In genomic region chr13:36766295-36766694, GRCh38 we compare ENCODE assay signal across 20 cellular contexts. TPM values are rescaled to one million over a fixed set of nuclear protein-coding genes. Genes with fewer than 3 reads are reported as not detected.
DNase-seq lines count a peak whose midpoint lies in the region; ATAC-seq and TF ChIP-seq lines count a peak whose summit lies in the region.
"Had no signal": no experiment of that assay in that cellular context is flagged by ENCODE, and none has a peak within 500 bp of the region (broad histone marks: within the 10 kb centered on the region; RNA-seq: fewer than 3 reads in every experiment).

No MANE protein-coding gene starts in this region.

- H3K23ac ChIP-seq in IMR-90 (ENCODE audit: low read depth, low read length): no peak overlapping the region

- no peak overlapping the region for H3K4me2 ChIP-seq in IMR-90 (ENCODE audit: low read depth, low read length)
- H3K4me2 ChIP-seq in mammary epithelial cell (ENCODE audit: insufficient read depth, low read depth, low read length): no peak overlapping the region

- H3K4me1 ChIP-seq in IMR-90 (ENCODE audit: control insufficient read depth, insufficient read depth, low read length): no peaks in the 10 kb centered on the region
- H3K4me1 ChIP-seq in mammary epithelial cell (ENCODE audit: insufficient read depth, low read length): peaks cover 28% of the 10 kb centered on the region
- no peaks in the 10 kb centered on the region for H3K4me1 ChIP-seq in CD8-positive, alpha-beta T cell (ENCODE audit: insufficient read depth, low read length)
- H3K4me1 ChIP-seq in BE2C: peaks cover 10% of the 10 kb centered on the region
- H3K4me1 ChIP-seq: tibial nerve had no signal

- H3K36me3 ChIP-seq in IMR-90 (ENCODE audit: control insufficient read depth, insufficient read depth, low read length) (no peaks in the 10 kb centered on the region), mammary epithelial cell (ENCODE audit: insufficient read depth, low read length) (no peaks in the 10 kb centered on the region), BE2C (no peaks in the 10 kb centered on the region)
- no peaks in the 10 kb centered on the region for H3K36me3 ChIP-seq in CD8-positive, alpha-beta T cell (ENCODE audit: insufficient read depth, low read length)
- H3K36me3 ChIP-seq: tibial nerve had no signal

- H3K4me3 Mint-ChIP-seq in CD8-positive, alpha-beta T cell: no peak overlapping the region
- H3K4me3 Mint-ChIP-seq: activated T-helper 17 cell treated with anti-CD3 and anti-CD28 coated beads, Interleukin-2, amount 50 U/mL, for 72 hours; naive thymus-derived CD4-positive, alpha-beta T cell had no signal

- no peak overlapping the region for H2BK120ac ChIP-seq in IMR-90 (ENCODE audit: low read depth, low read length)

- ATAC-seq in IMR-90 (ENCODE audit: low read depth) (no peak), GM18870 (IDR thresholded peaks at IDR 0.05; ENCODE audit: unreplicated experiment) (no peak)
- no peak for ATAC-seq in CD8-positive, alpha-beta T cell
- ATAC-seq: activated T-helper 17 cell treated with anti-CD3 and anti-CD28 coated beads, Interleukin-2, amount 50 U/mL, for 72 hours; left lobe of liver; naive thymus-derived CD4-positive, alpha-beta T cell; Right ventricle myocardium inferior had no signal

- no peaks in the 10 kb centered on the region for H3K79me2 ChIP-seq in mammary epithelial cell (ENCODE audit: insufficient read depth, low read length)

- H3K27ac ChIP-seq in IMR-90 (ENCODE audit: insufficient read depth, low read length): no peak overlapping the region
- H3K27ac ChIP-seq in mammary epithelial cell (ENCODE audit: insufficient read depth, low read depth, low read length): no peak overlapping the region
- H3K27ac ChIP-seq in CD8-positive, alpha-beta T cell (ENCODE audit: low read depth, low read length): no peak overlapping the region
- H3K27ac ChIP-seq: dorsolateral prefrontal cortex, tibial nerve had no signal

- H4K5ac ChIP-seq in IMR-90 (ENCODE audit: low read depth, low read length): no peak overlapping the region

- TF ChIP-seq POLR2A in IMR-90 (IDR thresholded peaks at IDR 0.05; ENCODE audit: low read depth, low read length): no peak

- H3K27me3 ChIP-seq in IMR-90 (ENCODE audit: control insufficient read depth, insufficient read depth, low read length) (no peaks in the 10 kb centered on the region; the same call in 1 of the 2 replicates), mammary epithelial cell (ENCODE audit: insufficient read depth, low read length) (no peaks in the 10 kb centered on the region), BE2C (peaks cover 4% of the 10 kb centered on the region; the same call in 1 of the 2 replicates)
- H3K27me3 ChIP-seq in CD8-positive, alpha-beta T cell (ENCODE audit: insufficient read depth, low read length): no peaks in the 10 kb centered on the region
- H3K27me3 ChIP-seq: dorsolateral prefrontal cortex, tibial nerve had no signal

- no peak overlapping the region for H3K14ac ChIP-seq in IMR-90 (replicated peaks; ENCODE audit: low read depth, low read length)

- H2AFZ ChIP-seq in IMR-90 (replicated peaks; ENCODE audit: low read length, poor library complexity) (no peak overlapping the region), mammary epithelial cell (ENCODE audit: low read depth, low read length) (no peak overlapping the region)

- H3K9ac ChIP-seq in IMR-90 (ENCODE audit: low read depth, low read length) (no peak overlapping the region), mammary epithelial cell (ENCODE audit: insufficient read depth, low read length) (no peak overlapping the region)

- no peak overlapping the region for H2AK5ac ChIP-seq in IMR-90 (ENCODE audit: low read depth, low read length)

- H3K9me3 ChIP-seq in IMR-90 (ENCODE audit: control insufficient read depth, insufficient read depth, low read length) (peaks cover 2% of the 10 kb centered on the region; the same call in 1 of the 2 replicates), mammary epithelial cell (replicated peaks; ENCODE audit: insufficient read depth, low read length) (no peaks in the 10 kb centered on the region), BE2C (peaks cover 3% of the 10 kb centered on the region; the same call in 1 of the 2 replicates)
- no peaks in the 10 kb centered on the region for H3K9me3 ChIP-seq in CD8-positive, alpha-beta T cell (ENCODE audit: low read length)

- dilution Hi-C loops in IMR-90 (cut with HindIII; ENCODE audit: low sequenced_read_pairs, unreplicated experiment) (no loop called here), mammary epithelial cell (cut with HindIII; ENCODE audit: low sequenced_read_pairs) (no loop called here)

- CTCF ChIA-PET in IMR-90 (lab: Yijun Ruan, JAX): interaction anchor here (0.6 to 1.2 kb wide), 2 partner anchors 40 to 160 kb away, joined by 3 to 5 read pairs; no protein-coding TSS in a partner anchor
- CTCF ChIA-PET in mammary epithelial cell (lab: Charles Lee; ENCODE audit: low non-redundant PET): no interaction called here
- CTCF ChIA-PET in CD8-positive, alpha-beta T cell (lab: Charles Lee): no interaction called here

- H3K27me3 Mint-ChIP-seq in CD8-positive, alpha-beta T cell (ENCODE audit: low read depth): peaks cover 16% of the 10 kb centered on the region

- peaks cover 12% of the 10 kb centered on the region for H3K9me3 Mint-ChIP-seq in CD8-positive, alpha-beta T cell

- no peak overlapping the region for H3K27ac Mint-ChIP-seq in CD8-positive, alpha-beta T cell
- H3K27ac Mint-ChIP-seq: activated T-helper 17 cell treated with anti-CD3 and anti-CD28 coated beads, Interleukin-2, amount 50 U/mL, for 72 hours; naive thymus-derived CD4-positive, alpha-beta T cell had no signal

- H2BK15ac ChIP-seq in IMR-90 (ENCODE audit: low read depth, low read length): no peak overlapping the region

- H4K8ac ChIP-seq in IMR-90 (ENCODE audit: low read depth in 2 of 2, low read length in 2 of 2): no peak overlapping the region

- H3K18ac ChIP-seq in IMR-90 (ENCODE audit: low read depth, low read length): no peak overlapping the region

- H2AK9ac ChIP-seq in IMR-90 (replicated peaks; ENCODE audit: low read depth, low read length, poor library complexity): no peak overlapping the region

- H3K79me1 ChIP-seq in IMR-90 (ENCODE audit: low read depth in 1 of 2, low read length in 2 of 2): no peaks in the 10 kb centered on the region

- POLR2A ChIA-PET in IMR-90 (lab: Charles Lee; ENCODE audit: unreplicated experiment): no interaction called here
- POLR2A ChIA-PET in CD8-positive, alpha-beta T cell (lab: Charles Lee): no interaction called here

- no peaks in the 10 kb centered on the region for H3K9me1 ChIP-seq in IMR-90 (ENCODE audit: insufficient read depth, low read length)

- intact Hi-C loops in IMR-90 (cut with micrococcal nuclease): no loop called here
- intact Hi-C loops in mammary epithelial cell (cut with micrococcal nuclease): loop anchor here (5.0 kb wide), 1 partner anchor 51 kb away; the partner anchor contains the start of gene RFXAP
- intact Hi-C loops in CD8-positive, alpha-beta T cell (cut with DNase I, micrococcal nuclease): no loop called here

- no peak for TF ChIP-seq RAD21 in IMR-90 (IDR thresholded peaks at IDR 0.05; ENCODE audit: low read length)

- TF ChIP-seq CTCF in IMR-90 (conservative IDR thresholded peaks at IDR 0.05; ENCODE audit: low read depth, low read length) (no peak), mammary epithelial cell (conservative IDR thresholded peaks at IDR 0.05 in 1 of 2, IDR thresholded peaks at IDR 0.05 in 1 of 2; ENCODE audit: extremely low read depth in 1 of 2, insufficient read depth in 1 of 2, low read depth in 1 of 2, low read length in 2 of 2) (no peak), BE2C (IDR thresholded peaks at IDR 0.05; ENCODE audit: low read depth, low read length) (no peak), GM10266 (IDR thresholded peaks at IDR 0.05; ENCODE audit: control insufficient read depth, insufficient read depth, low read depth, missing control alignments) (no peak)
- TF ChIP-seq CTCF in CD8-positive, alpha-beta T cell (IDR thresholded peaks at IDR 0.05): no peak

- H2BK5ac ChIP-seq in IMR-90 (ENCODE audit: low read depth, low read length, poor library complexity, severe bottlenecking): no peak overlapping the region

- DNase-seq in DMS53 (lab: John Stamatoyannopoulos, UW) (peak; percentile 82), IMR-90 (peak; percentile 47), mammary epithelial cell (peak; percentile 84), kidney tubule cell (ENCODE audit: low spot score) (peak; percentile 95), BE2C (no peak), GM10266 (ENCODE audit: extremely low spot score) (no peak)
- no peak for DNase-seq in CD8-positive, alpha-beta T cell
- DNase-seq: activated CD4-positive, alpha-beta T cell treated with anti-CD3 and anti-CD28 coated beads, Interleukin-2, amount 50 U/mL, for 1 hour; amygdala; dorsolateral prefrontal cortex; KBM-7; naive thymus-derived CD4-positive, alpha-beta T cell; NCI-H146; stimulated activated CD4-positive, alpha-beta T cell treated with anti-CD3 and anti-CD28 coated beads, Interleukin-2, amount 100 ng/mL, for 24 hours; T-helper 2 cell had no signal

- no peaks in the 10 kb centered on the region for H3K4me1 Mint-ChIP-seq in CD8-positive, alpha-beta T cell (ENCODE audit: low read depth)
- H3K4me1 Mint-ChIP-seq: activated T-helper 17 cell treated with anti-CD3 and anti-CD28 coated beads, Interleukin-2, amount 50 U/mL, for 72 hours had no signal

- no peaks in the 10 kb centered on the region for H4K20me1 ChIP-seq in IMR-90 (ENCODE audit: insufficient read depth, low read length)
- H4K20me1 ChIP-seq in mammary epithelial cell (ENCODE audit: insufficient read depth, low read length): no peaks in the 10 kb centered on the region

- H4K91ac ChIP-seq in IMR-90 (ENCODE audit: insufficient read depth, low read depth, low read length): no peak overlapping the region

- in situ Hi-C loops in IMR-90 (cut with MboI; ENCODE audit: low sequenced_read_pairs): no loop called here
- in situ Hi-C loops in mammary epithelial cell (cut with MboI; ENCODE audit: low sequenced_read_pairs in 2 of 2): no loop called here

- no peaks in the 10 kb centered on the region for H3K36me3 Mint-ChIP-seq in CD8-positive, alpha-beta T cell

- H3K4me3 ChIP-seq in IMR-90 (ENCODE audit: insufficient read depth, low read depth, low read length) (no peak overlapping the region), mammary epithelial cell (replicated peaks in 1 of 3; ENCODE audit: insufficient read depth in 1 of 3, low read depth in 2 of 3, low read length in 3 of 3) (no peak overlapping the region), BE2C (ENCODE audit: low read depth, low read length) (no peak overlapping the region)
- no peak overlapping the region for H3K4me3 ChIP-seq in CD8-positive, alpha-beta T cell (ENCODE audit: low read depth, low read length)
- H3K4me3 ChIP-seq: dorsolateral prefrontal cortex, tibial nerve had no signal

- H3K56ac ChIP-seq in IMR-90 (ENCODE audit: extremely low read depth, insufficient read depth, low read length): no peak overlapping the region

- no peak overlapping the region for H3K4ac ChIP-seq in IMR-90 (ENCODE audit: low read depth, low read length)

- no peak overlapping the region for H2BK20ac ChIP-seq in IMR-90 (ENCODE audit: low read depth, low read length)

- no TSS peak for BruUV-seq in IMR-90 (replicated peaks; lab: Mats Ljungman, UMichigan)
- no TSS peak for BruUV-seq in mammary epithelial cell (replicated peaks; lab: Mats Ljungman, UMichigan)

RNA-seq across cellular contexts. Expression of gene RFXAP, which starts 52.7 kb away (rescaled TPM):
- total RNA-seq in IMR-90 (2012; rRNA removed) (0.54 and 0.83 TPM in 2 replicates), mammary epithelial cell (1 to 10 TPM; 3.3 to 4.4 TPM)
- polyA plus RNA-seq in IMR-90 (2012; rRNA removed) (2.2 and 2.7 TPM in 2 replicates), mammary epithelial cell (1.6 TPM)
- 1.1 and 1.5 TPM in 2 replicates for polyA plus RNA-seq in IMR-90 (2012; cell fraction: cytosol; rRNA removed)
- polyA plus RNA-seq in IMR-90 (2012; cell fraction: nucleus; rRNA removed; ENCODE audit: low replicate concordance): 2.0 and 5.4 TPM in 2 replicates
- polyA minus RNA-seq in mammary epithelial cell: not detected
- 1 to 10 TPM; 4.1 to 5.4 TPM for total RNA-seq in CD8-positive, alpha-beta T cell
- 5.0 TPM for polyA plus RNA-seq in BE2C (2012; ENCODE audit: insufficient read depth, insufficient read length, low read depth)

Comparison
In these comparisons a context has a peak if more than half of its experiments do, and no peak if none do; other contexts are left out.
1. DNase-seq: peak in DMS53 (single experiment), IMR-90 (single experiment), mammary epithelial cell (single experiment) and kidney tubule cell (single experiment); none in CD8-positive, alpha-beta T cell (0 of 7), BE2C (single experiment) and GM10266 (single experiment).